ENCODE assay signal across 1 cellular context in the genomic region with DNA sequence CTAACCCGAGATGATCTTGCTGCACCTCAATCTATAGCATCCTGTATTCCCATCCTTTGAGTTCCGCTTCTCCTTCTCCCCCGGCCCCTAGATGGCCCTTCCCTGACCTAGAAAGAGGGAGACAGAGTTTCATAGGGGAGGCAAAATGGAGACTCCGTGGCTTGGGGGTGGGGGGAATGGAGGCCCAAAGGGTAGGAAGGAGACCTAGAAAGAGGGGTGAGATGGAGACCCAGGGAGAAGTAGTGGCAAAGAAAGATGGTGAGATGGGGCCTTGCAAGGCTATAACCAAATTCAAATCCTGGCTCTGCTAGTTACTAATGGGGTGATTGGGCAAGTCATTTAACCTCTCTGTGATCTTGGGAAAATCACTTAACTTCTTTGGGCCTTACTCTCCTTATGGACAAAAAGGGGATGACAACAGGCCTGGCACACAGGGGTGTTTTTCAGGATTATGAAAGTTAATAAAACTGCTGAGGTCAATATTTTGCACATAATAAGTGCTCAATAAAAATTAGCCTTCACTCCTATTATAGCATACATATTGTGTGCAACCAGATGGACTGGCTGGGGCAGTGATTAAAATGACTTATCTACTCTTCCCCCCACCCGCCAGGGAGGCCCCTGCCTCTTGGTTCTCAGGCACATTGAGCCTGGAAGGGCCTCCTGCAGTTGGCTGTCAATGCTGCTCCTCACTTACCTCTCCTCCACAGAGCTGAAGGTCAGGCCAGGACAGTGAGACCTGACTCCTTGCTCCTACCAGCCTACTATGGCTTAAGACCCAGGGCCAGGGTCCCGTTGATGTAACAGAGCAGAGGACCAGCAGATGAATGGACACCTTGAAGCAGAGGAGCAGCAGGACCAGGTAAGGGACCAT.
TF ChIP-seq lines count a peak whose summit lies in the region.

No MANE protein-coding gene starts in this region.

TF ChIP-seq in HEK293, 187 proteins besides CTCF, POLR2A, EP300 and RAD21 (continued from another document):
- TF ChIP-seq, protein P1, sequence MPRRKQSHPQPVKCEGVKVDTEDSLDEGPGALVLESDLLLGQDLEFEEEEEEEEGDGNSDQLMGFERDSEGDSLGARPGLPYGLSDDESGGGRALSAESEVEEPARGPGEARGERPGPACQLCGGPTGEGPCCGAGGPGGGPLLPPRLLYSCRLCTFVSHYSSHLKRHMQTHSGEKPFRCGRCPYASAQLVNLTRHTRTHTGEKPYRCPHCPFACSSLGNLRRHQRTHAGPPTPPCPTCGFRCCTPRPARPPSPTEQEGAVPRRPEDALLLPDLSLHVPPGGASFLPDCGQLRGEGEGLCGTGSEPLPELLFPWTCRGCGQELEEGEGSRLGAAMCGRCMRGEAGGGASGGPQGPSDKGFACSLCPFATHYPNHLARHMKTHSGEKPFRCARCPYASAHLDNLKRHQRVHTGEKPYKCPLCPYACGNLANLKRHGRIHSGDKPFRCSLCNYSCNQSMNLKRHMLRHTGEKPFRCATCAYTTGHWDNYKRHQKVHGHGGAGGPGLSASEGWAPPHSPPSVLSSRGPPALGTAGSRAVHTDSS (tag by site-specific recombination; IDR thresholded peaks at IDR 0.05) = 0 out of 2 replicates have a peak, but pooled peaks have one; percentile 18
- TF ChIP-seq, protein P2, sequence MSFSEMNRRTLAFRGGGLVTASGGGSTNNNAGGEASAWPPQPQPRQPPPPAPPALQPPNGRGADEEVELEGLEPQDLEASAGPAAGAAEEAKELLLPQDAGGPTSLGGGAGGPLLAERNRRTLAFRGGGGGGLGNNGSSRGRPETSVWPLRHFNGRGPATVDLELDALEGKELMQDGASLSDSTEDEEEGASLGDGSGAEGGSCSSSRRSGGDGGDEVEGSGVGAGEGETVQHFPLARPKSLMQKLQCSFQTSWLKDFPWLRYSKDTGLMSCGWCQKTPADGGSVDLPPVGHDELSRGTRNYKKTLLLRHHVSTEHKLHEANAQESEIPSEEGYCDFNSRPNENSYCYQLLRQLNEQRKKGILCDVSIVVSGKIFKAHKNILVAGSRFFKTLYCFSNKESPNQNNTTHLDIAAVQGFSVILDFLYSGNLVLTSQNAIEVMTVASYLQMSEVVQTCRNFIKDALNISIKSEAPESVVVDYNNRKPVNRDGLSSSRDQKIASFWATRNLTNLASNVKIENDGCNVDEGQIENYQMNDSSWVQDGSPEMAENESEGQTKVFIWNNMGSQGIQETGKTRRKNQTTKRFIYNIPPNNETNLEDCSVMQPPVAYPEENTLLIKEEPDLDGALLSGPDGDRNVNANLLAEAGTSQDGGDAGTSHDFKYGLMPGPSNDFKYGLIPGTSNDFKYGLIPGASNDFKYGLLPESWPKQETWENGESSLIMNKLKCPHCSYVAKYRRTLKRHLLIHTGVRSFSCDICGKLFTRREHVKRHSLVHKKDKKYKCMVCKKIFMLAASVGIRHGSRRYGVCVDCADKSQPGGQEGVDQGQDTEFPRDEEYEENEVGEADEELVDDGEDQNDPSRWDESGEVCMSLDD (tag by site-specific recombination; IDR thresholded peaks at IDR 0.05) = peak; percentile 67; the same call in 1 of the 2 replicates
- no peak for TF ChIP-seq ZNF510 (tag by site-specific recombination; IDR thresholded peaks at IDR 0.05; ENCODE audit: insufficient replicate concordance)
